Comparison of ENCODE assay signal across 1 cellular context in genomic region chr7:2405601-2406345, GRCh38.
TF ChIP-seq lines count a peak whose summit lies in the region.

No MANE protein-coding gene starts in this region.

TF ChIP-seq in HepG2, 621 proteins besides CTCF, POLR2A, EP300 and RAD21 (continued from another document):
- TF ChIP-seq KLF12 (CRISPR knock-in tag; IDR thresholded peaks at IDR 0.05; ENCODE audit: borderline replicate concordance) (no peak), ZBTB1 (CRISPR knock-in tag; IDR thresholded peaks at IDR 0.05; ENCODE audit: borderline replicate concordance) (no peak)
